In genomic region chr2:236051351-236051750, GRCh38 we compare ENCODE assay signal across 16 cellular contexts.
DNase-seq lines count a peak whose midpoint lies in the region; ATAC-seq and TF ChIP-seq lines count a peak whose summit lies in the region.
"Had no signal": no experiment of that assay in that cellular context is flagged by ENCODE, and none has a peak within 500 bp of the region (broad histone marks: within the 10 kb centered on the region; RNA-seq: fewer than 3 reads in every experiment).

No MANE protein-coding gene starts in this region.

- H2AK5ac ChIP-seq in neuronal stem cell (ENCODE audit: low read depth, low read length): no peak overlapping the region

- H3K9me3 Mint-ChIP-seq in natural killer cell treated with Interleukin-12 subunit alpha and Interleukin-12 subunit beta and Interleukin-15 and Interleukin-18, amount 100 ng/mL, for 72 hours: no peaks in the 10 kb centered on the region
- H3K9me3 Mint-ChIP-seq in natural killer cell (no peaks in the 10 kb centered on the region), WTC11 (no peaks in the 10 kb centered on the region)
- H3K9me3 Mint-ChIP-seq: CD8-positive, alpha-beta T cell; HFFc6 had no signal

- H3K79me1 ChIP-seq in neuronal stem cell (ENCODE audit: low read depth, low read length): no peaks in the 10 kb centered on the region

- no peak overlapping the region for H3K27ac ChIP-seq in neuronal stem cell (replicated peaks; ENCODE audit: low read length)
- H3K27ac ChIP-seq in substantia nigra (ENCODE audit: low read depth, low read length, poor library complexity, severe bottlenecking): no peak overlapping the region
- H3K27ac ChIP-seq: BLaER1 treated with 17β-estradiol and CSF1 and Interleukin-3, amounts not matched to agents 10 nM and 100 nM had no signal

- no peak overlapping the region for H3K23ac ChIP-seq in neuronal stem cell (ENCODE audit: low read depth, low read length, poor library complexity)

- intact Hi-C loops in natural killer cell (cut with micrococcal nuclease): no loop called here

- no peaks in the 10 kb centered on the region for H3K9me3 ChIP-seq in neuronal stem cell (replicated peaks in 1 of 2; ENCODE audit: control insufficient read depth in 2 of 2, insufficient read depth in 1 of 2, low read depth in 1 of 2, low read length in 2 of 2)

- H3K27me3 Mint-ChIP-seq in natural killer cell treated with Interleukin-12 subunit alpha and Interleukin-12 subunit beta and Interleukin-15 and Interleukin-18, amount 100 ng/mL, for 72 hours: peaks cover 0 to 2% of the 10 kb centered on the region in 2 donors
- H3K27me3 Mint-ChIP-seq in natural killer cell (ENCODE audit: low read depth in 2 of 2): peaks cover 0 to 5% of the 10 kb centered on the region in 2 donors
- H3K27me3 Mint-ChIP-seq in WTC11 (ENCODE audit: low read depth): peaks cover 12% of the 10 kb centered on the region

- CTCF ChIA-PET in WTC11 (lab: Charles Lee): no interaction called here

- no peak overlapping the region for H3K4ac ChIP-seq in neuronal stem cell (ENCODE audit: low read length)

- peak overlapping the region; percentile 5 for H3K18ac ChIP-seq in neuronal stem cell (ENCODE audit: low read length)

- H3K27me3 ChIP-seq in neuronal stem cell (ENCODE audit: control insufficient read depth in 3 of 3, insufficient read depth in 3 of 3, low read depth in 1 of 3, low read length in 3 of 3): no peaks in the 10 kb centered on the region
- H3K27me3 ChIP-seq: BLaER1 treated with 17β-estradiol and CSF1 and Interleukin-3, amounts not matched to agents 10 nM and 100 nM had no signal

- no CpG with 5 or more reads among the region's 10 CpGs for WGBS in neuronal stem cell (ENCODE audit: extremely low coverage in 2 of 2, insufficient read length in 2 of 2, insufficient replicate concordance in 1 of 2), 2 donors

- no peak overlapping the region for H2BK15ac ChIP-seq in neuronal stem cell (ENCODE audit: low read length)

- POLR2A ChIA-PET in WTC11 (lab: Charles Lee): no interaction called here

- no peak overlapping the region for H3K4me3 ChIP-seq in neuronal stem cell (ENCODE audit: low read length in 2 of 2)
- H3K4me3 ChIP-seq: BLaER1 treated with 17β-estradiol and CSF1 and Interleukin-3, amounts not matched to agents 10 nM and 100 nM had no signal

- no peak overlapping the region for H3K14ac ChIP-seq in neuronal stem cell (ENCODE audit: low read length)

- H3K27ac Mint-ChIP-seq in natural killer cell treated with Interleukin-12 subunit alpha and Interleukin-12 subunit beta and Interleukin-15 and Interleukin-18, amount 100 ng/mL, for 72 hours: no peak overlapping the region
- no peak overlapping the region for H3K27ac Mint-ChIP-seq in natural killer cell
- no peak overlapping the region for H3K27ac Mint-ChIP-seq in WTC11
- H3K27ac Mint-ChIP-seq: B cell; CD8-positive, alpha-beta T cell; HFFc6 had no signal

- H2BK5ac ChIP-seq in neuronal stem cell (ENCODE audit: low read length): no peak overlapping the region

- peaks cover 3 to 36% of the 10 kb centered on the region in 2 donors for H3K36me3 ChIP-seq in neuronal stem cell (replicated peaks in 1 of 2; ENCODE audit: control insufficient read depth in 2 of 2, insufficient read depth in 2 of 2, low read length in 2 of 2)

- peak; percentile 45 for DNase-seq in natural killer cell treated with Interleukin-12 subunit alpha and Interleukin-12 subunit beta and Interleukin-15 and Interleukin-18, amount 100 ng/mL, for 72 hours (ENCODE audit: low spot score)
- DNase-seq in natural killer cell (no peak), WTC11 (ENCODE audit: low spot score) (peak; percentile 48), neuronal stem cell (ENCODE audit: low spot score) (no peak), substantia nigra (lab: John Stamatoyannopoulos, UW) (no peak)
- DNase-seq: Calu3; CD8-positive, alpha-beta T cell; DMS79 treated with DMSO at 0.1 percent for 48 hours; GF-D8; HFFc6 had no signal

- H3K4me1 Mint-ChIP-seq in natural killer cell treated with Interleukin-12 subunit alpha and Interleukin-12 subunit beta and Interleukin-15 and Interleukin-18, amount 100 ng/mL, for 72 hours (ENCODE audit: low read depth in 2 of 2): peaks cover 8 to 16% of the 10 kb centered on the region in 2 donors
- H3K4me1 Mint-ChIP-seq in natural killer cell: peaks cover 9 to 22% of the 10 kb centered on the region in 2 donors
- peaks cover 58% of the 10 kb centered on the region for H3K4me1 Mint-ChIP-seq in WTC11
- H3K4me1 Mint-ChIP-seq: B cell had no signal

- no peak overlapping the region for H2BK120ac ChIP-seq in neuronal stem cell (ENCODE audit: low read depth, low read length)

- no peak overlapping the region for H4K91ac ChIP-seq in neuronal stem cell (ENCODE audit: low read depth, low read length, poor library complexity)

- ATAC-seq in natural killer cell treated with Interleukin-12 subunit alpha and Interleukin-12 subunit beta and Interleukin-15 and Interleukin-18, amount 100 ng/mL, for 72 hours: no peak
- ATAC-seq in natural killer cell: no peak
- peak; percentile 59 for ATAC-seq in WTC11
- no peak for ATAC-seq in HG03175 (IDR thresholded peaks at IDR 0.05; ENCODE audit: unreplicated experiment)
- ATAC-seq in GM18909 (IDR thresholded peaks at IDR 0.05; ENCODE audit: poor library complexity, unreplicated experiment): no peak
- ATAC-seq: CD8-positive, alpha-beta T cell; HCT116; HepG2 had no signal

- TF ChIP-seq CTCF in natural killer cell (IDR thresholded peaks at IDR 0.05): no peak
- no peak for TF ChIP-seq CTCF in WTC11 (IDR thresholded peaks at IDR 0.05)

- H3K4me3 Mint-ChIP-seq in natural killer cell treated with Interleukin-12 subunit alpha and Interleukin-12 subunit beta and Interleukin-15 and Interleukin-18, amount 100 ng/mL, for 72 hours: no peak overlapping the region
- no peak overlapping the region for H3K4me3 Mint-ChIP-seq in natural killer cell
- H3K4me3 Mint-ChIP-seq in WTC11: no peak overlapping the region
- H3K4me3 Mint-ChIP-seq: B cell; CD8-positive, alpha-beta T cell; HFFc6 had no signal

- peaks cover 0 to 12% of the 10 kb centered on the region in 2 donors for H3K4me1 ChIP-seq in neuronal stem cell (ENCODE audit: control insufficient read depth in 2 of 2, insufficient read depth in 1 of 2, low read depth in 1 of 2, low read length in 2 of 2)

- no peak overlapping the region for H2AFZ ChIP-seq in neuronal stem cell (ENCODE audit: low read length)

- no peak overlapping the region for H4K8ac ChIP-seq in neuronal stem cell (ENCODE audit: low read depth, low read length)

- H3K9ac ChIP-seq in neuronal stem cell (ENCODE audit: low read depth, low read length, poor library complexity): no peak overlapping the region
- H3K9ac ChIP-seq: BLaER1 treated with 17β-estradiol and CSF1 and Interleukin-3, amounts not matched to agents 10 nM and 100 nM had no signal

- H2BK12ac ChIP-seq in neuronal stem cell (ENCODE audit: low read length): no peak overlapping the region

- H3K4me2 ChIP-seq in neuronal stem cell (ENCODE audit: insufficient read depth, low read length, poor library complexity, severe bottlenecking): no peak overlapping the region
- H3K4me2 ChIP-seq: BLaER1 treated with 17β-estradiol and CSF1 and Interleukin-3, amounts not matched to agents 10 nM and 100 nM had no signal

- H3K36me3 Mint-ChIP-seq in natural killer cell treated with Interleukin-12 subunit alpha and Interleukin-12 subunit beta and Interleukin-15 and Interleukin-18, amount 100 ng/mL, for 72 hours: no peaks in the 10 kb centered on the region
- no peaks in the 10 kb centered on the region for H3K36me3 Mint-ChIP-seq in natural killer cell
- peaks cover 6% of the 10 kb centered on the region for H3K36me3 Mint-ChIP-seq in WTC11
- H3K36me3 Mint-ChIP-seq: CD8-positive, alpha-beta T cell had no signal

TF ChIP-seq in WTC11, 78 proteins besides CTCF, POLR2A, EP300 and RAD21:
- no peak for TF ChIP-seq ESRRA (CRISPR knock-in tag; IDR thresholded peaks at IDR 0.05; ENCODE audit: borderline replicate concordance)
- TF ChIP-seq PRDM15 (CRISPR knock-in tag; IDR thresholded peaks at IDR 0.05): peak; percentile 64

Comparison
In these comparisons a context has a peak if more than half of its experiments do, and no peak if none do; other contexts are left out.
1. DNase-seq: peak in natural killer cell treated with Interleukin-12 subunit alpha and Interleukin-12 subunit beta and Interleukin-15 and Interleukin-18, amount 100 ng/mL, for 72 hours (single experiment) and WTC11 (single experiment); none in natural killer cell (single experiment), neuronal stem cell (single experiment) and substantia nigra (0 of 49).